In genomic region chr6:27825848-27826611, GRCh38 we compare ENCODE assay signal across 8 cellular contexts.
DNase-seq lines count a peak whose midpoint lies in the region; ATAC-seq and TF ChIP-seq lines count a peak whose summit lies in the region.
"Not testable (repeated sequence)": the region's sequence is repeated elsewhere in the genome, so short reads cannot be mapped to it uniquely, and the experiment has no call there.

No MANE protein-coding gene starts in this region.

- not testable (repeated sequence) for H3K9me3 Mint-ChIP-seq in activated T-cell treated with anti-CD3 and anti-CD28 coated beads, Interleukin-2, amount 50 U/mL, for 4 hours; stimulated activated effector memory CD8-positive, alpha-beta T cell treated with anti-CD3 and anti-CD28 coated beads, Interleukin-12 subunit alpha, Interleukin-12 subunit beta, amount 100 ng/mL, for 72 hours
- peaks cover 4 to 27% (median 18%) of the 10 kb centered on the region in 5 experiments for H3K9me3 Mint-ChIP-seq in brain

- H3F3A ChIP-seq in SK-N-SH (replicated peaks; ENCODE audit: insufficient read depth), result peaks cover 30% of the 10 kb centered on the region

- peak overlapping the region; percentile 30 to 97 (median 93) for H3K27ac Mint-ChIP-seq in brain
- H3K27ac Mint-ChIP-seq in stimulated activated effector memory CD8-positive, alpha-beta T cell treated with anti-CD3 and anti-CD28 coated beads, Interleukin-12 subunit alpha, Interleukin-12 subunit beta, amount 100 ng/mL, for 72 hours, result peak overlapping the region; percentile 97

- H3K4me1 Mint-ChIP-seq in activated T-cell treated with anti-CD3 and anti-CD28 coated beads, Interleukin-2, amount 50 U/mL, for 4 hours (ENCODE audit: low read depth), result peaks cover 41% of the 10 kb centered on the region
- H3K4me1 Mint-ChIP-seq in brain, result peaks cover 50% of the 10 kb centered on the region
- peaks cover 39% of the 10 kb centered on the region for H3K4me1 Mint-ChIP-seq in stimulated activated effector memory CD8-positive, alpha-beta T cell treated with anti-CD3 and anti-CD28 coated beads, Interleukin-12 subunit alpha, Interleukin-12 subunit beta, amount 100 ng/mL, for 72 hours

- POLR2A ChIA-PET in SK-N-SH (lab: Yijun Ruan, JAX), result interaction anchor here (0.7 to 5.5 kb wide), 4 partner anchors 23 to 69 kb away, joined by 3 to 107 read pairs (median 59); a partner anchor contains a TSS

- not testable (repeated sequence) for DNase-seq in GM12864 (ENCODE audit: low read depth); SK-N-SH; activated T-cell treated with anti-CD3 and anti-CD28 coated beads, Interleukin-2, amount 50 U/mL, for 4 hours; stimulated activated effector memory CD8-positive, alpha-beta T cell treated with anti-CD3 and anti-CD28 coated beads, Interleukin-12 subunit alpha, Interleukin-12 subunit beta, amount 100 ng/mL, for 72 hours (ENCODE audit: low spot score in 2 of 2)
- peak; percentile 53 for DNase-seq in NCI-H146 (lab: John Stamatoyannopoulos, UW)
- peak; percentile 43 for DNase-seq in left kidney (ENCODE audit: low read depth, low spot score)

- not testable (repeated sequence) for TF ChIP-seq CTCF in GM12864 (IDR thresholded peaks at IDR 0.05; ENCODE audit: low read depth, low read length, missing control alignments); SK-N-SH (IDR thresholded peaks at IDR 0.05); brain (conservative IDR thresholded peaks at IDR 0.05)

- CTCF ChIA-PET in SK-N-SH (lab: Yijun Ruan, JAX), result interaction anchor here (8.8 kb wide), 1 partner anchor 68 kb away, joined by 79 read pairs; a partner anchor contains a TSS

- H3K36me3 Mint-ChIP-seq in activated T-cell treated with anti-CD3 and anti-CD28 coated beads, Interleukin-2, amount 50 U/mL, for 4 hours (ENCODE audit: insufficient read depth), result not testable (repeated sequence)
- H3K36me3 Mint-ChIP-seq in brain, result peaks cover 33% of the 10 kb centered on the region
- peaks cover 34% of the 10 kb centered on the region for H3K36me3 Mint-ChIP-seq in stimulated activated effector memory CD8-positive, alpha-beta T cell treated with anti-CD3 and anti-CD28 coated beads, Interleukin-12 subunit alpha, Interleukin-12 subunit beta, amount 100 ng/mL, for 72 hours

- not testable (repeated sequence) for H3K27me3 Mint-ChIP-seq in activated T-cell treated with anti-CD3 and anti-CD28 coated beads, Interleukin-2, amount 50 U/mL, for 4 hours (ENCODE audit: low read depth)
- H3K27me3 Mint-ChIP-seq in brain, result peaks cover 19% of the 10 kb centered on the region

- not testable (repeated sequence) for H2AFZ ChIP-seq in SK-N-SH (ENCODE audit: low read depth)

- not testable (repeated sequence) for H3K36me3 ChIP-seq in BLaER1; SK-N-SH (replicated peaks in 1 of 2; ENCODE audit: control insufficient read depth in 1 of 2, insufficient read depth in 2 of 2, low read length in 1 of 2)

- H3K4me3 ChIP-seq in BLaER1, result peak overlapping the region; percentile 78
- H3K4me3 ChIP-seq in GM12864 (ENCODE audit: low read depth, low read length), result peak overlapping the region; percentile 30; the same call in 1 of the 2 replicates
- peak overlapping the region; percentile 52 to 86; a peak in 3 of 4 replicates for H3K4me3 ChIP-seq in SK-N-SH (ENCODE audit: low read depth in 2 of 2, low read length in 1 of 2)

- H3K4me1 ChIP-seq in BLaER1, result peaks cover 22% of the 10 kb centered on the region
- H3K4me1 ChIP-seq in SK-N-SH (ENCODE audit: control insufficient read depth in 1 of 2, insufficient read depth in 2 of 2, low read depth in 1 of 2, low read length in 1 of 2), result not testable (repeated sequence)

- not testable (repeated sequence) for H3K9me2 ChIP-seq in SK-N-SH

- ATAC-seq in activated T-cell treated with anti-CD3 and anti-CD28 coated beads, Interleukin-2, amount 50 U/mL, for 4 hours; stimulated activated effector memory CD8-positive, alpha-beta T cell treated with anti-CD3 and anti-CD28 coated beads, Interleukin-12 subunit alpha, Interleukin-12 subunit beta, amount 100 ng/mL, for 72 hours: not testable (repeated sequence)

- peak overlapping the region; percentile 83 for H3K4me2 ChIP-seq in BLaER1
- H3K4me2 ChIP-seq in SK-N-SH, result peak overlapping the region; percentile 45; the same call in 1 of the 2 replicates

- TF ChIP-seq EP300 in SK-N-SH (IDR thresholded peaks at IDR 0.05; ENCODE audit: borderline replicate concordance in 1 of 2, low read depth in 1 of 2, low read length in 1 of 2), result not testable (repeated sequence)

- peak overlapping the region; percentile 47 for H3K4me3 Mint-ChIP-seq in activated T-cell treated with anti-CD3 and anti-CD28 coated beads, Interleukin-2, amount 50 U/mL, for 4 hours
- H3K4me3 Mint-ChIP-seq in brain, result peak overlapping the region; percentile 70 to 93 (median 82)
- peak overlapping the region; percentile 78 for H3K4me3 Mint-ChIP-seq in stimulated activated effector memory CD8-positive, alpha-beta T cell treated with anti-CD3 and anti-CD28 coated beads, Interleukin-12 subunit alpha, Interleukin-12 subunit beta, amount 100 ng/mL, for 72 hours

- TF ChIP-seq RAD21 in SK-N-SH (IDR thresholded peaks at IDR 0.05; ENCODE audit: low read length), result not testable (repeated sequence)

- peak overlapping the region; percentile 94; the same call in 1 of the 2 replicates for H3K27ac ChIP-seq in BLaER1
- peak overlapping the region; percentile 65 to 89 for H3K27ac ChIP-seq in SK-N-SH (ENCODE audit: low read depth in 2 of 2, low read length in 1 of 2)

- peaks cover 17% of the 10 kb centered on the region; the same call in 1 of the 2 replicates for H4K20me1 ChIP-seq in BLaER1
- not testable (repeated sequence) for H4K20me1 ChIP-seq in SK-N-SH (ENCODE audit: insufficient read depth)

- WGBS in SK-N-SH (ENCODE audit: low lambda C conversion rate), result 7% methylated on average over 12 of the region's 15 CpGs

- H3K79me2 ChIP-seq in SK-N-SH (ENCODE audit: insufficient read depth), result peaks cover 26% of the 10 kb centered on the region

- H3K27me3 ChIP-seq in BLaER1; SK-N-SH (ENCODE audit: insufficient read depth): not testable (repeated sequence)

- not testable (repeated sequence) for H3K9me3 ChIP-seq in BLaER1, SK-N-SH

- H3K9ac ChIP-seq in BLaER1 (peak overlapping the region; percentile 93; the same call in 1 of the 2 replicates), SK-N-SH (peak overlapping the region; percentile 29; the same call in 1 of the 2 replicates)

TF ChIP-seq in SK-N-SH, 30 proteins besides CTCF, POLR2A, EP300 and RAD21:
- TF ChIP-seq MAX (IDR thresholded peaks at IDR 0.05; ENCODE audit: low read depth), result peak; percentile 39; the same call in 1 of the 2 replicates
